In the genomic region with DNA sequence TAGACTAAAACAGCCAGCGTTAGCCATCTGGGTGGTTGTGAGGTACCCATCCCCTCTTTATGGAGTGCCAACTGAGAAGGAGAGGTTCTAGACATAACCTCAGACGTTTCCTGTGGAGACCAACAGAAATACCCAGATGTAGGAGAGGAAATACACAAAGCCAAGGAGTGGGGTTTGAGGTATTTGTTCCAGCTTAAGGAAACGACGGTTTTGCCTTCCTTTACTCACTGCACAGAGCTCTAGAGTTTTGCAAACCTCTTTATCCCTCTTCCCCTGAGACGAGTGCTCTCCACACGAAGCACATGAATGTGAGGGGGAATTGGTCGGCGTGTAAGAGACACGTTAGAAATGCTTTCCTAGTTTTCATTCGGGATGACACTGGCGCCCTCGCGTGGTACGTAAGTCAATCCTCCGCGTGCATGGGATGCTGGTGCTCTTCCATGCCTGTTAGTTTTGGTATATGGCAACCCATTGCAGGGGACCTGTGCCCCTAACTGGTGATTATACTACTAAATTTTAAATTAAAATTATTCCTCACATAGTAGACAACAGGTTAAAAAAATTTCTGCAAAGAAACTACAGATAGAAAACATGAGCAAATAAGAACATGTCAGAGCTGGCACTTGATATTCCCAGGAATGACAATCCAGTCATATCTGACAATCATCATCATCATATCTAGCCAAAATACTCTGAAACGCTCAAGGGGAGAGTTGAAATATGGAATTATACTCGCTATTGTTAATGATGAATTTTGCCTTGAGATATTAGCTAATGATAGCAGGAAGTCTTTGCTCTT, we compare ENCODE assay signal across 7 cellular contexts.
A peak's percentile ranks its signal among the peaks of the same experiment; 100 is the strongest.
DNase-seq lines count a peak whose midpoint lies in the region; ATAC-seq and TF ChIP-seq lines count a peak whose summit lies in the region.

No MANE protein-coding gene starts in this region.

- peak; percentile 83 for TF ChIP-seq CTCF in GM12873 (IDR thresholded peaks at IDR 0.05; ENCODE audit: insufficient read depth, low read depth, low read length, missing control alignments)
- TF ChIP-seq CTCF in HFF-Myc (IDR thresholded peaks at IDR 0.05; ENCODE audit: low read depth, low read length, missing control alignments), result peak; percentile 87
- TF ChIP-seq CTCF in OCI-LY3 (IDR thresholded peaks at IDR 0.05; ENCODE audit: low read depth, low read length), result peak; percentile 90

- intact Hi-C loops in right cardiac atrium (cut with DNase I), result loop anchor here in 3 of 4 donors (10.0 kb wide), 2 partner anchors 122 to 252 kb away; partner anchors contain the start of gene PPM1H (in 2 of the 3)

- peak; percentile 67 to 73 for ATAC-seq in right cardiac atrium
- no peak for ATAC-seq in HG03097 (IDR thresholded peaks at IDR 0.05; ENCODE audit: low FRiP score, unreplicated experiment)

- WGBS in right cardiac atrium, result 9% methylated on average over 18 of the region's 18 CpGs

- peak; percentile 60 for DNase-seq in HFF-Myc (ENCODE audit: extremely low read depth, low read depth)
- DNase-seq in amniotic epithelial cell (ENCODE audit: low read depth), result peak; percentile 66
- DNase-seq in right cardiac atrium, result peak; percentile 74 to 87 (median 75)
- DNase-seq in renal cortical epithelial cell (ENCODE audit: low read depth), result peak; percentile 54

- H3K27ac ChIP-seq in OCI-LY3 (ENCODE audit: low read length) (no peak overlapping the region), right cardiac atrium (ENCODE audit: low read length) (no peak overlapping the region)

- no peak overlapping the region for H3K4me3 ChIP-seq in HFF-Myc (replicated peaks; ENCODE audit: low read depth, low read length)
- H3K4me3 ChIP-seq in OCI-LY3 (ENCODE audit: low read length), result peak overlapping the region; percentile 62
- no peak overlapping the region for H3K4me3 ChIP-seq in right cardiac atrium (ENCODE audit: low read length)

- H3K4me1 ChIP-seq in OCI-LY3 (ENCODE audit: low read length), result peaks cover 5% of the 10 kb centered on the region
- H3K4me1 ChIP-seq in right cardiac atrium (ENCODE audit: control insufficient read depth, insufficient read depth, low read length), result no peaks in the 10 kb centered on the region

- H3K4me2 ChIP-seq in OCI-LY3 (ENCODE audit: low read length), result peak overlapping the region; percentile 90

- H3K36me3 ChIP-seq in OCI-LY3 (replicated peaks; ENCODE audit: low read depth, low read length), result no peaks in the 10 kb centered on the region

- no peaks in the 10 kb centered on the region for H4K20me1 ChIP-seq in OCI-LY3 (ENCODE audit: insufficient read depth, low read length)

- H3K27me3 ChIP-seq in OCI-LY3 (ENCODE audit: low read depth, low read length) (no peaks in the 10 kb centered on the region), right cardiac atrium (ENCODE audit: control insufficient read depth, insufficient read depth) (no peaks in the 10 kb centered on the region)

- no peaks in the 10 kb centered on the region for H3K79me2 ChIP-seq in OCI-LY3 (ENCODE audit: low read length)

- H3K9ac ChIP-seq in OCI-LY3 (ENCODE audit: low read length), result peak overlapping the region; percentile 21

- H3K9me3 ChIP-seq in OCI-LY3 (ENCODE audit: insufficient read depth, low read length) (no peaks in the 10 kb centered on the region), right cardiac atrium (ENCODE audit: control insufficient read depth, low read length) (no peaks in the 10 kb centered on the region)

- peak overlapping the region; percentile 59; the same call in 1 of the 2 replicates for H2AFZ ChIP-seq in OCI-LY3 (ENCODE audit: low read depth, low read length)
